In the genomic region with DNA sequence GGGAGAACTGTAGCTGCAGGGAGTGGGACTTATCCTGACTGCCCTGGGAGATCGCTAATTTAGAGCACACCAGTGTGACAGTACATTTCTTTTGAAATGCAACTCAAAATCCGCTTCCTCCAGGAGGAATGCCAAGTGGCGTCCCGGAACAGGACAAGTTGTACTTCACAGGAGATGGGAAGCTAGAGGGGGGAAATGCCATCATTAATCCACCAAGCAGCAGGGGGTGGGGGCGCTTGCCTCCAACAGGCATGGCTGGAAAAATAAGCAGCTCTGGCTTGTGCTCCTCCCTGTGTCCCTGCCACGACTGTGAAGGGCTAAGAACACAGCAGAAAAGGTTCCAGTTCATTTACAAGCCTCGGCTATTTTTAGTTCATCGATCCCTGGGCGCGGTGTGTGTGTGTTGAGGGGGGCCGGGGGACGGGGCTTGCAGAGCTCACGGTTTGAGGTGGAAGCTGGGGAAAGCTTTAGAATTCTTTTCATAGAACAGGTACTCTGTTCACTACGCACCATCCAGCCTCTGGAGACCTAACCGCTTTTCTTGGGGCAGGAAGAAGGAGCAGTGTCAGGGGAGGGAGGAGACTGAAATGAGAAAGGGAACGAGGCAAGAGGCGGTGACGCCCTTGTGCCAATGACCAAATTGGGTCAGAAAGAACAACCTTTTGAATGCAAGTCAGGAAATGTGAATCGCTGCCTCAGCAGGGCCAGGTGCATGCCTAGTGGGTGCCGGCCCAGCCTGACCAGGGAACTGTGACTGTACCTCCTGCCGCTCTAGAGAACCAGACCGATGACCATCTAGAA, we compare ENCODE assay signal across 8 cellular contexts. TPM values are rescaled to one million over a fixed set of nuclear protein-coding genes. Genes with fewer than 3 reads are reported as not detected.
DNase-seq lines count a peak whose midpoint lies in the region; ATAC-seq and TF ChIP-seq lines count a peak whose summit lies in the region.

No MANE protein-coding gene starts in this region.

- peak overlapping the region in 2 of 3 donors; percentile 42 to 54 for H3K27ac Mint-ChIP-seq in IgD-negative memory B cell

- H3K27me3 ChIP-seq in endocrine pancreas (ENCODE audit: control insufficient read depth, insufficient read depth, low read length) (no peaks in the 10 kb centered on the region), tibial artery (no peaks in the 10 kb centered on the region)

- H3K36me3 ChIP-seq in endocrine pancreas (ENCODE audit: control insufficient read depth, insufficient read depth, low read length) = no peaks in the 10 kb centered on the region
- H3K36me3 ChIP-seq in mucosa of descending colon (ENCODE audit: low read depth) = no peaks in the 10 kb centered on the region
- no peaks in the 10 kb centered on the region for H3K36me3 ChIP-seq in tibial artery

- peak overlapping the region; percentile 80 to 83 for H3K27ac ChIP-seq in tibial artery

- H3K4me3 Mint-ChIP-seq in IgD-negative memory B cell = peak overlapping the region; percentile 85 to 95 (median 90)

- TF ChIP-seq CTCF in mucosa of descending colon (IDR thresholded peaks at IDR 0.05) (no peak), tibial artery (IDR thresholded peaks at IDR 0.05) (no peak)

- H3K4me3 ChIP-seq in endocrine pancreas (ENCODE audit: control insufficient read depth, insufficient read depth, low read length) (peak overlapping the region; percentile 4), mucosa of descending colon (no peak overlapping the region), tibial artery (peak overlapping the region; percentile 45 to 52)

- peaks cover 21 to 30% (median 26%) of the 10 kb centered on the region in 3 donors for H3K4me1 Mint-ChIP-seq in IgD-negative memory B cell

- H3K36me3 Mint-ChIP-seq in IgD-negative memory B cell = no peaks in the 10 kb centered on the region

- H3K4me1 ChIP-seq in endocrine pancreas (ENCODE audit: control insufficient read depth, insufficient read depth, low read length) (no peaks in the 10 kb centered on the region), mucosa of descending colon (ENCODE audit: low read depth) (no peaks in the 10 kb centered on the region), tibial artery (peaks cover 0 to 30% (median 14%) of the 10 kb centered on the region in 4 donors)

- intact Hi-C loops in mucosa of descending colon (cut with DNase I, micrococcal nuclease) (no loop called here), tibial artery (cut with DNase I; ENCODE audit: low total_unique reads) (no loop called here)

- ATAC-seq in mucosa of descending colon = peak; percentile 51

- H3K9me3 ChIP-seq in endocrine pancreas (ENCODE audit: control insufficient read depth, low read length) (no peaks in the 10 kb centered on the region), mucosa of descending colon (no peaks in the 10 kb centered on the region), tibial artery (no peaks in the 10 kb centered on the region)

- H3K9ac ChIP-seq in endocrine pancreas (ENCODE audit: control insufficient read depth, insufficient read depth, low read length) = peak overlapping the region; percentile 85

- peaks cover 3% of the 10 kb centered on the region for H3K27me3 Mint-ChIP-seq in IgD-negative memory B cell

- DNase-seq in stimulated activated CD4-positive, alpha-beta T cell treated with anti-CD3 and anti-CD28 coated beads, Interleukin-12 subunit alpha, Interleukin-12 subunit beta, amount 100 ng/mL, for 4 hours = peak; percentile 4
- DNase-seq in stimulated activated CD4-positive, alpha-beta T cell treated with anti-CD3 and anti-CD28 coated beads, Interleukin-4, amount 100 ng/mL, for 24 hours = no peak
- DNase-seq in SW480 (ENCODE audit: low spot score) (peak; percentile 26), mucosa of descending colon (peak in 1 of 3 donors; percentile 9), tibial artery (peak; percentile 66 to 84)
- no peak for DNase-seq in activated CD4-positive, CD25-positive, alpha-beta regulatory T cell treated with anti-CD3 and anti-CD28 coated beads, Interleukin-2, amount 50 U/mL, for 72 hours

- no peaks in the 10 kb centered on the region for H3K9me3 Mint-ChIP-seq in IgD-negative memory B cell

RNA-seq across cellular contexts. Expression of a gene that starts 51.8 kb away (rescaled TPM):
- 2.5 TPM for polyA plus RNA-seq in IgD-negative memory B cell
- 1 to 10 TPM in 1 of 3 donors, under 1 TPM in 2; 0.80 to 6.7 (median 0.96) TPM for total RNA-seq in mucosa of descending colon

Comparison
In these comparisons a context has a peak if more than half of its experiments do, and no peak if none do; other contexts are left out.
1. DNase-seq: peak in stimulated activated CD4-positive, alpha-beta T cell treated with anti-CD3 and anti-CD28 coated beads, Interleukin-12 subunit alpha, Interleukin-12 subunit beta, amount 100 ng/mL, for 4 hours (single experiment), SW480 (single experiment) and tibial artery (2 of 2); none in stimulated activated CD4-positive, alpha-beta T cell treated with anti-CD3 and anti-CD28 coated beads, Interleukin-4, amount 100 ng/mL, for 24 hours (single experiment) and activated CD4-positive, CD25-positive, alpha-beta regulatory T cell treated with anti-CD3 and anti-CD28 coated beads, Interleukin-2, amount 50 U/mL, for 72 hours (single experiment).